ENCODE assay signal across 9 cellular contexts in the genomic region with DNA sequence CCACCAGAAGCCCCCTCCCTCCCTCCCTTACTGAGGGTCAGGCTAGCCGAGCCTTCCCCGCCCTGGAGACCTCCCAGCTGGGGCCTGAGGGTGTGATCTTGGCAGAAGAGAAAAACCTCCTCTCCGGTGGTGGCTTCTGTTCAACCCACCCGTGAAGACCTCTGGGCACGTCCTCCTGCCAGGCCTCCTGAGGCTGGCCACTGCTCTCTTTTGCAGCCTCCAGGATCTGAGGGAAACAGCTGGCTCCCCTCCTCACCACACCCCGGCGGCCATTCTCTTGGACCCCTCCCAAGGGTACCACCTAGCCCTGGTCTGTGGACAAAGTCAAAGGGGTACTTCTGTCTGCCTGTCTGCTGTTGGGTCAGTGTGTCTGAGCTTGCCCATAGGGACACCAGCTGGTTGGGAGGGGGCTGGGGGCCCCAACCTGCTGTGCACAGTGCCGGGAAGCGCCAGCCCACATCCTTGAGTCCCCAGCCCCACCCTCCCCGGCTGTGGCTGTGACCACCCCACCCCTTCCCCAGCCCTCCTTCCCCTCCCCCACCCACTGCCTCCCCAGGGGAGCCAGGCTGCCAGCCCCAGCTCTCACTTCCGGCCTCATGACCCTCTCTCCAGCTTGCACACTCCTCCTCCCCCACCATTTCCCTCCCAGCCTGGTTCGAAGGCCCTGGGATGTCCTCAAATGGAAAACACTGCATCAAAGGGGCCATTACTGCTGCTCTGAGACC. TPM values are rescaled to one million over a fixed set of nuclear protein-coding genes. Genes with fewer than 3 reads are reported as not detected.
A peak's percentile ranks its signal among the peaks of the same experiment; 100 is the strongest.
DNase-seq lines count a peak whose midpoint lies in the region; TF ChIP-seq lines count a peak whose summit lies in the region.
"Had no signal": no experiment of that assay in that cellular context is flagged by ENCODE, and none has a peak within 500 bp of the region (broad histone marks: within the 10 kb centered on the region; RNA-seq: fewer than 3 reads in every experiment).

No MANE protein-coding gene starts in this region.

- intact Hi-C loops in dorsolateral prefrontal cortex (cut with DNase I) = loop anchor here (1.0 to 5.0 kb wide), 3 partner anchors 50 to 106 kb away; no protein-coding TSS in a partner anchor
- intact Hi-C loops in ovary (cut with DNase I) = loop anchor here in 2 of 4 donors (5.0 kb wide), 1 partner anchor 46 kb away; a partner anchor contains a TSS
- intact Hi-C loops in posterior cingulate gyrus (cut with DNase I) = loop anchor here (1.0 kb wide), 1 partner anchor 50 kb away; no protein-coding TSS in a partner anchor

- H3K27me3 ChIP-seq in OCI-LY1 (ENCODE audit: insufficient read depth, low read length) = no peaks in the 10 kb centered on the region
- H3K27me3 ChIP-seq in dorsolateral prefrontal cortex = no peaks in the 10 kb centered on the region
- no peaks in the 10 kb centered on the region for H3K27me3 ChIP-seq in ovary

- H3K4me3 ChIP-seq in OCI-LY1 (ENCODE audit: low read depth, low read length, poor library complexity, severe bottlenecking) (no peak overlapping the region), dorsolateral prefrontal cortex (no peak overlapping the region), ovary (no peak overlapping the region)

- TF ChIP-seq CTCF in OCI-LY1 (IDR thresholded peaks at IDR 0.05; ENCODE audit: low read length) (no peak), dorsolateral prefrontal cortex (IDR thresholded peaks at IDR 0.05 in 54 of 56, conservative IDR thresholded peaks at IDR 0.05 in 2 of 56; ENCODE audit: low read depth in 1 of 56, partially characterized antibody in 56 of 56) (no peak), ovary (IDR thresholded peaks at IDR 0.05) (no peak)

- H3K36me3 ChIP-seq in OCI-LY1 (ENCODE audit: insufficient read depth, low read length) (peaks cover 12% of the 10 kb centered on the region), ovary (no peaks in the 10 kb centered on the region)

- H3K79me2 ChIP-seq in OCI-LY1 (ENCODE audit: insufficient read depth, low read length) = no peaks in the 10 kb centered on the region

- 5 to 17% (median 13%) methylated on average over 10 to 12 of the region's 12 CpGs for WGBS in ovary, 3 donors

- no peaks in the 10 kb centered on the region for H3F3A ChIP-seq in OCI-LY1 (ENCODE audit: insufficient read depth, low read length)

- peaks cover 23% of the 10 kb centered on the region for H3K4me1 ChIP-seq in OCI-LY1 (ENCODE audit: insufficient read depth, low read length, severe bottlenecking)
- H3K4me1 ChIP-seq in ovary (ENCODE audit: insufficient read depth) = peaks cover 16% of the 10 kb centered on the region

- H2AFZ ChIP-seq in OCI-LY1 (ENCODE audit: low read length) = no peak overlapping the region

- peak overlapping the region; percentile 63 for H3K27ac ChIP-seq in OCI-LY1 (ENCODE audit: low read depth, low read length, poor library complexity, severe bottlenecking)
- H3K27ac ChIP-seq in dorsolateral prefrontal cortex = peak overlapping the region in 55 of 59 donors; percentile 2 to 91 (median 66)
- H3K27ac ChIP-seq in ovary = peak overlapping the region; percentile 15 to 72

- no peaks in the 10 kb centered on the region for H4K20me1 ChIP-seq in OCI-LY1 (ENCODE audit: insufficient read depth, low read length)

- DNase-seq in DMS153 treated with DMSO at 0.1 percent for 48 hours (lab: John Stamatoyannopoulos, UW; ENCODE audit: unreplicated experiment) = peak; percentile 31
- DNase-seq in dorsolateral prefrontal cortex = no peak
- peak; percentile 76 to 82 (median 77) for DNase-seq in ovary
- no peak for DNase-seq in NCI-H446 treated with DMSO at 0.1 percent for 48 hours (lab: John Stamatoyannopoulos, UW)
- no peak for DNase-seq in HT-29 (ENCODE audit: low spot score)
- no peak for DNase-seq in posterior cingulate gyrus
- DNase-seq in NCI-H2029 (lab: John Stamatoyannopoulos, UW) = no peak
- DNase-seq: NCI-H774 had no signal

- H3K9me2 ChIP-seq in OCI-LY1 (ENCODE audit: low read depth, low read length) = no peaks in the 10 kb centered on the region

- no peak overlapping the region for H3K9ac ChIP-seq in OCI-LY1 (ENCODE audit: low read length)

- TF ChIP-seq POLR2A in ovary (IDR thresholded peaks at IDR 0.05) = no peak

- TF ChIP-seq EP300 in ovary (IDR thresholded peaks at IDR 0.05) = no peak

- H3K9me3 ChIP-seq in OCI-LY1 (ENCODE audit: low read length) (no peaks in the 10 kb centered on the region), ovary (no peaks in the 10 kb centered on the region)

- H3K4me2 ChIP-seq in OCI-LY1 (ENCODE audit: low read length) = peak overlapping the region; percentile 26; the same call in 1 of the 2 replicates

RNA-seq across cellular contexts. Expression of a gene that starts 48.1 kb away (rescaled TPM):
- total RNA-seq in dorsolateral prefrontal cortex (100 to 1,000 TPM in 21 of 120 experiments, 10 to 100 TPM in 99; 57.6 to 160 (median 87.2) TPM), ovary (100 to 1,000 TPM in 3 of 7 donors, 10 to 100 TPM in 4; 11.3 to 159 (median 91.2) TPM)
- polyA plus RNA-seq in ovary = 10 to 100 TPM; 11.2 to 33.2 TPM
- 12.2 and 20.4 TPM in 2 replicates for total RNA-seq in HT-29 (2014; rRNA removed; shearing (Covaris generic))

Comparison
In these comparisons a context has a peak if more than half of its experiments do, and no peak if none do; other contexts are left out.
1. DNase-seq: peak in DMS153 treated with DMSO at 0.1 percent for 48 hours (single experiment) and ovary (5 of 5); none in dorsolateral prefrontal cortex (0 of 10), NCI-H446 treated with DMSO at 0.1 percent for 48 hours (single experiment), HT-29 (single experiment), posterior cingulate gyrus (0 of 10) and NCI-H2029 (single experiment).
2. Peak in every context shown above with its lines, with median percentiles within 50 percentile points of each other: H3K27ac ChIP-seq.